Comparison of ENCODE assay signal across 8 cellular contexts in the genomic region with DNA sequence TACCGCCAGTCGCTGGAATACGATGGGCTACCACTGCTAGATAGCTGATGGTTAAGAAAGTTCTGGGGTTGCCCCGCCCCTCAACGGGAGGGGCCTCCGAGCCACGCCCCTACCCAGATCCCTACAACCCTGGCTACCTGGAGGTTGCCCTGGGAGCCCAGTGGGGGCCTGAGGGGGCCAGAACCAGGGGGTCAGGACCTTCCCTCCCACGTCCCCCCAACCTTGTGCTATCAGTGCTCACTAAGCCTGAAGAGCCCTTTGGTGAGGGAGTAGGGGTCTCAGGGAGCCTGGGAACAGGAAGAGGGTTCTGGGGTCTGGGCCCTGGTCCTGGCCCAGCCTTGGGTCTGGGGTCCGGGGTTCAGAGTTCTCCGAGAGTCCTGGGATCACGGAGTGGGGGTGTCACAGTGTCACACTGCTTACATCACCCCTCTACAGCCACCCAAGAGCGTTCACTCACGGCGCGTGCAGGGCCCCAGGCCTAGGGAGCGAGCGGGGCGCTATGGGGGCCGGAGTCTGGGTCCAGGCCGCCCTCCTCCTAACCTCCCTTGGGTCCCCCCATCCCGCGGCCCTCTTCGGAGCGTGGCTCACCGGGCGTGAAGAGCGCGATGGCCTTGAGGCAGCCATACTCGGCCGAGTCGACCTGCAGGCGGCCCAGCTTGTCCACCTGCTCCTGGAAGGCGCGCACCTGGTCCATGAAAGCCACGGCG. TPM values are rescaled to one million over a fixed set of nuclear protein-coding genes. Genes with fewer than 3 reads are reported as not detected.
DNase-seq lines count a peak whose midpoint lies in the region; ATAC-seq and TF ChIP-seq lines count a peak whose summit lies in the region.

No MANE protein-coding gene starts in this region.

- H3K4me2 ChIP-seq in MM.1S (ENCODE audit: low read depth, low read length): peak overlapping the region; percentile 99

- H3K4me3 Mint-ChIP-seq in CD4-positive, alpha-beta memory T cell: peak overlapping the region; percentile 70 to 85 (median 78)
- peak overlapping the region; percentile 80 for H3K4me3 Mint-ChIP-seq in WTC11
- H3K4me3 Mint-ChIP-seq in stimulated activated memory B cell treated with anti-CD40 and anti-IgM and Interleukin-4, amounts not matched to agents 10 μg/mL and 1 μg/mL and 100 μg/mL, for 72 hours: peak overlapping the region; percentile 74

- no peak for TF ChIP-seq CTCF in MM.1S (IDR thresholded peaks at IDR 0.05; ENCODE audit: low read length)
- no peak for TF ChIP-seq CTCF in WTC11 (IDR thresholded peaks at IDR 0.05)
- no peak for TF ChIP-seq CTCF in lung (IDR thresholded peaks at IDR 0.05; ENCODE audit: control extremely low read depth, extremely low read depth)

- H3K27ac ChIP-seq in CD4-positive, alpha-beta memory T cell (ENCODE audit: low read depth, low read length): peak overlapping the region; percentile 40
- H3K27ac ChIP-seq in MM.1S (ENCODE audit: low read length) (no peak overlapping the region; the same call in 1 of the 2 replicates), cingulate gyrus (ENCODE audit: low read depth, low read length) (peak overlapping the region; percentile 55), lung (ENCODE audit: low read depth in 1 of 2, low read length in 1 of 2) (peak overlapping the region; percentile 67 to 75)

- peaks cover 4% of the 10 kb centered on the region; the same call in 1 of the 2 replicates for H3K79me2 ChIP-seq in MM.1S (ENCODE audit: low read length)

- no peaks in the 10 kb centered on the region for H3K27me3 ChIP-seq in CD4-positive, alpha-beta memory T cell (ENCODE audit: insufficient read depth, low read length)
- no peaks in the 10 kb centered on the region for H3K27me3 ChIP-seq in MM.1S (replicated peaks; ENCODE audit: insufficient read depth, low read length)
- no peaks in the 10 kb centered on the region for H3K27me3 ChIP-seq in lung (ENCODE audit: control insufficient read depth, insufficient read depth)

- peaks cover 2 to 28% (median 6%) of the 10 kb centered on the region in 4 donors for H3K4me1 Mint-ChIP-seq in CD4-positive, alpha-beta memory T cell
- H3K4me1 Mint-ChIP-seq in WTC11: peaks cover 27% of the 10 kb centered on the region
- H3K4me1 Mint-ChIP-seq in stimulated activated memory B cell treated with anti-CD40 and anti-IgM and Interleukin-4, amounts not matched to agents 10 μg/mL and 1 μg/mL and 100 μg/mL, for 72 hours: peaks cover 10% of the 10 kb centered on the region

- H3K4me3 ChIP-seq in CD4-positive, alpha-beta memory T cell (ENCODE audit: low read length in 2 of 2): peak overlapping the region; percentile 69 to 84
- peak overlapping the region; percentile 78 for H3K4me3 ChIP-seq in MM.1S (ENCODE audit: low read length)
- peak overlapping the region; percentile 43 for H3K4me3 ChIP-seq in lung

- H3K36me3 Mint-ChIP-seq in CD4-positive, alpha-beta memory T cell: peaks cover 0 to 8% of the 10 kb centered on the region in 2 donors
- peaks cover 40% of the 10 kb centered on the region for H3K36me3 Mint-ChIP-seq in WTC11
- peaks cover 5% of the 10 kb centered on the region for H3K36me3 Mint-ChIP-seq in stimulated activated memory B cell treated with anti-CD40 and anti-IgM and Interleukin-4, amounts not matched to agents 10 μg/mL and 1 μg/mL and 100 μg/mL, for 72 hours

- intact Hi-C loops in CD4-positive, alpha-beta memory T cell (cut with micrococcal nuclease): loop anchor here (1.0 to 2.0 kb wide), 6 partner anchors 9 to 168 kb away; partner anchors contain the start of genes HAUS8, MYO9B, OCEL1 and USE1

- H2AFZ ChIP-seq in MM.1S (ENCODE audit: low read length): peak overlapping the region; percentile 79

- 12 to 24% methylated on average over 32 to 36 of the region's 36 CpGs for WGBS in lung, 2 donors

- H3K27ac Mint-ChIP-seq in CD4-positive, alpha-beta memory T cell: peak overlapping the region in 1 of 7 donors; percentile 64
- no peak overlapping the region for H3K27ac Mint-ChIP-seq in WTC11
- H3K27ac Mint-ChIP-seq in stimulated activated memory B cell treated with anti-CD40 and anti-IgM and Interleukin-4, amounts not matched to agents 10 μg/mL and 1 μg/mL and 100 μg/mL, for 72 hours: peak overlapping the region; percentile 54

- peak; percentile 45 to 62 (median 48) for DNase-seq in CD4-positive, alpha-beta memory T cell
- DNase-seq in MM.1S: peak; percentile 66
- peak; percentile 82 for DNase-seq in WTC11 (ENCODE audit: low spot score)
- no peak for DNase-seq in lung (ENCODE audit: low spot score)
- no peak for DNase-seq in H4 (ENCODE audit: low spot score)

- no peaks in the 10 kb centered on the region for H3K27me3 Mint-ChIP-seq in CD4-positive, alpha-beta memory T cell
- no peaks in the 10 kb centered on the region for H3K27me3 Mint-ChIP-seq in WTC11 (ENCODE audit: low read depth)
- H3K27me3 Mint-ChIP-seq in stimulated activated memory B cell treated with anti-CD40 and anti-IgM and Interleukin-4, amounts not matched to agents 10 μg/mL and 1 μg/mL and 100 μg/mL, for 72 hours: no peaks in the 10 kb centered on the region

- no peaks in the 10 kb centered on the region for H3K9me3 ChIP-seq in CD4-positive, alpha-beta memory T cell (ENCODE audit: control insufficient read depth in 1 of 2, low read length in 2 of 2)
- no peaks in the 10 kb centered on the region for H3K9me3 ChIP-seq in MM.1S (replicated peaks; ENCODE audit: insufficient read depth, low read length)
- no peaks in the 10 kb centered on the region for H3K9me3 ChIP-seq in lung (ENCODE audit: control insufficient read depth in 2 of 2, insufficient read depth in 1 of 2, low read length in 1 of 2)

- ATAC-seq in GM21529 (IDR thresholded peaks at IDR 0.05; ENCODE audit: unreplicated experiment) (peak; percentile 39), WTC11 (peak; percentile 75), lung (ENCODE audit: insufficient read depth, low FRiP score) (peak; percentile 60)
- ATAC-seq in stimulated activated memory B cell treated with anti-CD40 and anti-IgM and Interleukin-4, amounts not matched to agents 10 μg/mL and 1 μg/mL and 100 μg/mL, for 72 hours: peak; percentile 80

- CTCF ChIA-PET in CD4-positive, alpha-beta memory T cell (lab: Charles Lee; ENCODE audit: partially characterized antibody): interaction anchor here (0.6 to 3.0 kb wide), 21 partner anchors 9 to 462 kb away, joined by 3 to 20 read pairs (median 4); partner anchors contain the start of genes BABAM1, OCEL1 and USE1
- CTCF ChIA-PET in WTC11 (lab: Charles Lee): interaction anchor here (1.0 to 3.2 kb wide), 11 partner anchors 9 to 190 kb away, joined by 3 to 12 read pairs (median 6); partner anchors contain the start of genes MRPL34, OCEL1 and USE1

- POLR2A ChIA-PET in CD4-positive, alpha-beta memory T cell (lab: Charles Lee; ENCODE audit: partially characterized antibody): interaction anchor here (0.6 to 4.1 kb wide), 17 partner anchors 8 to 460 kb away, joined by 3 to 53 read pairs (median 7); partner anchors contain the start of genes BABAM1, HAUS8, MYO9B and NR2F6
- POLR2A ChIA-PET in WTC11 (lab: Charles Lee): interaction anchor here (0.6 to 2.8 kb wide), 11 partner anchors 9 to 159 kb away, joined by 3 to 11 read pairs (median 6); partner anchors contain the start of genes BABAM1, OCEL1 and USE1

- no peaks in the 10 kb centered on the region for H3F3A ChIP-seq in MM.1S (ENCODE audit: insufficient read depth, low read length)

- H3K36me3 ChIP-seq in CD4-positive, alpha-beta memory T cell (ENCODE audit: insufficient read depth, low read length): no peaks in the 10 kb centered on the region
- H3K36me3 ChIP-seq in MM.1S (replicated peaks; ENCODE audit: insufficient read depth, low read length): no peaks in the 10 kb centered on the region
- H3K36me3 ChIP-seq in lung (ENCODE audit: control insufficient read depth in 2 of 2, insufficient read depth in 2 of 2, low read length in 2 of 2): peaks cover 0 to 18% of the 10 kb centered on the region in 2 donors

- peaks cover 20% of the 10 kb centered on the region for H3K4me1 ChIP-seq in CD4-positive, alpha-beta memory T cell (ENCODE audit: insufficient read depth, low read length)
- H3K4me1 ChIP-seq in MM.1S (ENCODE audit: low read length) (0 out of 2 replicates have a peak, but pooled peaks cover 4% of the 10 kb centered on the region), lung (ENCODE audit: control insufficient read depth in 2 of 2, insufficient read depth in 2 of 2, low read length in 2 of 2) (peaks cover 0 to 13% of the 10 kb centered on the region in 2 donors)

- H4K20me1 ChIP-seq in MM.1S (ENCODE audit: insufficient read depth, low read length): no peaks in the 10 kb centered on the region

- no peaks in the 10 kb centered on the region for H3K9me2 ChIP-seq in MM.1S (replicated peaks; ENCODE audit: insufficient read depth, low read length)

- no peaks in the 10 kb centered on the region for H3K9me3 Mint-ChIP-seq in CD4-positive, alpha-beta memory T cell
- H3K9me3 Mint-ChIP-seq in WTC11: no peaks in the 10 kb centered on the region
- no peaks in the 10 kb centered on the region for H3K9me3 Mint-ChIP-seq in stimulated activated memory B cell treated with anti-CD40 and anti-IgM and Interleukin-4, amounts not matched to agents 10 μg/mL and 1 μg/mL and 100 μg/mL, for 72 hours

- H3K9ac ChIP-seq in MM.1S (ENCODE audit: low read length): peak overlapping the region; percentile 48; the same call in 1 of the 2 replicates

RNA-seq across cellular contexts. Expression of gene OCEL1, which starts 9.0 kb away (rescaled TPM):
- total RNA-seq in CD4-positive, alpha-beta memory T cell: 10 to 100 TPM; 23.9 to 29.3 TPM
- 10 to 100 TPM; 37.8 to 38.0 TPM for polyA plus RNA-seq in CD4-positive, alpha-beta memory T cell
- total RNA-seq in WTC11 (2021) (34.0 to 51.6 TPM (median 40.9 TPM) in 3 replicates), lung (10 to 100 TPM in 1 of 2 donors, 1 to 10 TPM in 1; 9.1 to 39.5 TPM)
- 10 to 100 TPM; 19.4 to 31.1 TPM for polyA plus RNA-seq in lung
- total RNA-seq in H4 (2014; rRNA removed; shearing (Covaris generic)): 6.8 and 8.8 TPM in 2 replicates

RNA-seq across cellular contexts. Expression of gene NR2F6, which starts 10.7 kb away (rescaled TPM):
- 1 to 10 TPM; 7.1 TPM for total RNA-seq in CD4-positive, alpha-beta memory T cell
- polyA plus RNA-seq in CD4-positive, alpha-beta memory T cell: 1 to 10 TPM; 1.2 to 2.3 TPM
- total RNA-seq in WTC11 (2021) (144 to 149 TPM (median 145 TPM) in 3 replicates), lung (10 to 100 TPM; 26.1 to 65.5 TPM)
- 10 to 100 TPM; 26.8 to 28.0 TPM for polyA plus RNA-seq in lung
- total RNA-seq in H4 (2014; rRNA removed; shearing (Covaris generic)): 24.8 and 38.6 TPM in 2 replicates

RNA-seq across cellular contexts. Expression of gene USE1, which starts 19.9 kb away (rescaled TPM):
- 10 to 100 TPM; 38.1 to 42.8 TPM for total RNA-seq in CD4-positive, alpha-beta memory T cell
- polyA plus RNA-seq in CD4-positive, alpha-beta memory T cell: 10 to 100 TPM; 36.5 to 44.3 TPM
- total RNA-seq in WTC11 (2021): 13.9 to 15.4 TPM (median 14.2 TPM) in 3 replicates
- total RNA-seq in lung: 10 to 100 TPM; 22.0 to 33.5 TPM
- polyA plus RNA-seq in lung: 10 to 100 TPM; 36.2 to 60.1 TPM
- 43.2 and 43.4 TPM in 2 replicates for total RNA-seq in H4 (2014; rRNA removed; shearing (Covaris generic))

RNA-seq across cellular contexts. Expression of gene USHBP1, which starts 29.5 kb away (rescaled TPM):
- total RNA-seq in CD4-positive, alpha-beta memory T cell: under 1 TPM in 1 of 2 experiments, not detected in 1; 0.33 TPM
- under 1 TPM in 1 of 2 donors, not detected in 1; 0.10 TPM for polyA plus RNA-seq in CD4-positive, alpha-beta memory T cell
- total RNA-seq in WTC11 (2021) (10.9 to 14.2 TPM (median 12.3 TPM) in 3 replicates), lung (10 to 100 TPM; 11.8 to 12.3 TPM)
- 10 to 100 TPM in 1 of 2 donors, 1 to 10 TPM in 1; 6.2 to 11.4 TPM for polyA plus RNA-seq in lung
- total RNA-seq in H4 (2014; rRNA removed; shearing (Covaris generic)): not detected in 2 replicates

RNA-seq across cellular contexts. Expression of gene BABAM1, which starts 32.2 kb away (rescaled TPM):
- 100 to 1,000 TPM; 101 to 112 TPM for total RNA-seq in CD4-positive, alpha-beta memory T cell
- polyA plus RNA-seq in CD4-positive, alpha-beta memory T cell: 100 to 1,000 TPM in 1 of 2 donors, 10 to 100 TPM in 1; 92.0 to 171 TPM
- 139 to 147 TPM (median 146 TPM) in 3 replicates for total RNA-seq in WTC11 (2021)
- total RNA-seq in lung: 10 to 100 TPM; 52.4 to 75.1 TPM
- 10 to 100 TPM; 61.8 to 65.1 TPM for polyA plus RNA-seq in lung
- 154 and 167 TPM in 2 replicates for total RNA-seq in H4 (2014; rRNA removed; shearing (Covaris generic))

Comparison
In these comparisons a context has a peak if more than half of its experiments do, and no peak if none do; other contexts are left out.
1. DNase-seq: peak in CD4-positive, alpha-beta memory T cell (5 of 5), MM.1S (single experiment) and WTC11 (single experiment); none in lung (single experiment) and H4 (single experiment).
2. Peak in every context shown above with its lines, with median percentiles within 50 percentile points of each other: H3K4me3 ChIP-seq, H3K4me3 Mint-ChIP-seq and ATAC-seq.